Comparison of ENCODE assay signal across 14 cellular contexts in the genomic region with DNA sequence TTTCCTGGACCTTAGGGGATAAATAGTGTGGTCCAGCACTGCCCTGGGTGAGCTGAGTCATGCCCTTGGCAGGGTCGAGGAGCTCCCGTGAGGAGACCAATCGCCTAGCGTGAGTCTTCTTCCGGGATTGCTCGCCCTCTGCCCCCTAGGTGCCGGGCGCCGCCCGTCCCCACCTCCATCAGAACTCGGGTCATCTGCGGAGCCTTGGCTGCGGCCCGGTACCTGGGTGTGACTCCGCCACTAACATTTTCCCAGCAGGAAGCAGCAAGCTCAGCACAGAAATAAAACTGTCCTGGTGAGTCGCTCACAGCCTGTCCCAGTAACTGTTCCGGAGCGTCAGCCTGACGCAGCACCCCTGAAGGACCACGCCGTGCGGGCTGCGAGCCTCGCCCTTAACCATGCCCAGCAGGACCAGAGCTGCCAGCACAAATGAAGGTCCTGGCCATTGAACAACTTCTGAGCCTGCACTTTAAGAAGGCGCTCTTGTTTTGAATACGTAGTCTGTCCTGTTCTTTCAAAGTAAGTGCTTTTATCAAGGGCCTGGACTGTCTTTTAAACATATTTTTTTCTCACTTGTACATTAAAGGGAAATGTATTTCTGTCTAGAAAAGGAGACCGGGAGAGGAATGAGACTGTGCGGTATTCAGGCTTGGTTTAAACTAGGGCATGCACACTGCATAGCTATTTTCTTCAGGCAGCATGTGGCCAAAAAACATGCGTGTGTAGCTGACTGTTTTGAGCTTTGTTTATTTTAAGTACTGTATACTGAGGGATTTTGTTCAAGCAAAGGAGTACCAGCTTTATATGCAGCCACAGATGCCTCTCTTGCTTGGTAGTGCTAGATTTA.
A peak's percentile ranks its signal among the peaks of the same experiment; 100 is the strongest.
DNase-seq lines count a peak whose midpoint lies in the region; ATAC-seq, FAIRE-seq and TF ChIP-seq lines count a peak whose summit lies in the region.
"Had no signal": no experiment of that assay in that cellular context is flagged by ENCODE, and none has a peak within 500 bp of the region (broad histone marks: within the 10 kb centered on the region; RNA-seq: fewer than 3 reads in every experiment).

No MANE protein-coding gene starts in this region.

- H3K4me3 ChIP-seq in Peyer's patch, result peak overlapping the region in 2 of 4 donors; percentile 15 to 33
- no peak overlapping the region for H3K4me3 ChIP-seq in small intestine (ENCODE audit: low read depth in 1 of 2, low read length in 2 of 2)
- H3K4me3 ChIP-seq: cardiac muscle cell had no signal

- no peak for TF ChIP-seq CTCF in Peyer's patch (IDR thresholded peaks at IDR 0.05)

- peaks cover 0 to 4% (median 0%) of the 10 kb centered on the region in 4 donors for H3K4me1 ChIP-seq in Peyer's patch
- H3K4me1 ChIP-seq in small intestine (ENCODE audit: control insufficient read depth in 2 of 2, insufficient read depth in 1 of 2, low read depth in 1 of 2, low read length in 1 of 2), result peaks cover 0 to 2% of the 10 kb centered on the region in 2 donors

- no peaks in the 10 kb centered on the region for H3K27me3 ChIP-seq in Peyer's patch
- no peaks in the 10 kb centered on the region for H3K27me3 ChIP-seq in small intestine (ENCODE audit: control insufficient read depth in 2 of 2, insufficient read depth in 2 of 2, low read length in 2 of 2)
- H3K27me3 ChIP-seq: cardiac muscle cell had no signal

- WGBS in small intestine, 3 donors, result 28 to 67% (median 33%) methylated on average over 29 of the region's 29 CpGs

- H3K9me3 ChIP-seq in Peyer's patch (no peaks in the 10 kb centered on the region), small intestine (ENCODE audit: control insufficient read depth, low read depth) (no peaks in the 10 kb centered on the region)

- FAIRE-seq in small intestine (lab: Jason Lieb, UNC), result no peak
- FAIRE-seq in GM19239 (lab: Jason Lieb, UNC), result no peak

- peak overlapping the region in 2 of 4 donors; percentile 31 to 50 for H3K27ac ChIP-seq in Peyer's patch
- no peak overlapping the region for H3K27ac ChIP-seq in small intestine (ENCODE audit: low read depth in 1 of 2, low read length in 1 of 2)
- H3K27ac ChIP-seq: cardiac muscle cell, HL-60 had no signal

- ATAC-seq in GM18873 (IDR thresholded peaks at IDR 0.05; ENCODE audit: low FRiP score, unreplicated experiment) (no peak), HG02759 (IDR thresholded peaks at IDR 0.05; ENCODE audit: unreplicated experiment) (no peak), HG02852 (IDR thresholded peaks at IDR 0.05; ENCODE audit: unreplicated experiment) (no peak)

- DNase-seq in ELR (ENCODE audit: low read depth), result peak; percentile 90
- peak in 2 of 3 donors; percentile 77 to 85 for DNase-seq in Peyer's patch
- peak; percentile 74 for DNase-seq in fibroblast of gingiva (ENCODE audit: low read depth)
- DNase-seq in small intestine, result peak; percentile 89
- no peak for DNase-seq in GM19239 (ENCODE audit: insufficient read length, low spot score)
- DNase-seq: activated CD4-positive, alpha-beta T cell treated with anti-CD3 and anti-CD28 coated beads for 48 hours; NCI-H510A; right cardiac atrium; stimulated activated naive CD4-positive, alpha-beta T cell treated with Interleukin-2 at 50 U/mL for 16 hours had no signal

- TF ChIP-seq POLR2A in Peyer's patch (IDR thresholded peaks at IDR 0.05), result peak in 1 of 2 donors; percentile 28

- no peaks in the 10 kb centered on the region for H3K36me3 ChIP-seq in Peyer's patch
- H3K36me3 ChIP-seq in small intestine (ENCODE audit: control insufficient read depth in 2 of 2, insufficient read depth in 2 of 2, low read length in 2 of 2), result no peaks in the 10 kb centered on the region
- H3K36me3 ChIP-seq: cardiac muscle cell had no signal
